In the genomic region with DNA sequence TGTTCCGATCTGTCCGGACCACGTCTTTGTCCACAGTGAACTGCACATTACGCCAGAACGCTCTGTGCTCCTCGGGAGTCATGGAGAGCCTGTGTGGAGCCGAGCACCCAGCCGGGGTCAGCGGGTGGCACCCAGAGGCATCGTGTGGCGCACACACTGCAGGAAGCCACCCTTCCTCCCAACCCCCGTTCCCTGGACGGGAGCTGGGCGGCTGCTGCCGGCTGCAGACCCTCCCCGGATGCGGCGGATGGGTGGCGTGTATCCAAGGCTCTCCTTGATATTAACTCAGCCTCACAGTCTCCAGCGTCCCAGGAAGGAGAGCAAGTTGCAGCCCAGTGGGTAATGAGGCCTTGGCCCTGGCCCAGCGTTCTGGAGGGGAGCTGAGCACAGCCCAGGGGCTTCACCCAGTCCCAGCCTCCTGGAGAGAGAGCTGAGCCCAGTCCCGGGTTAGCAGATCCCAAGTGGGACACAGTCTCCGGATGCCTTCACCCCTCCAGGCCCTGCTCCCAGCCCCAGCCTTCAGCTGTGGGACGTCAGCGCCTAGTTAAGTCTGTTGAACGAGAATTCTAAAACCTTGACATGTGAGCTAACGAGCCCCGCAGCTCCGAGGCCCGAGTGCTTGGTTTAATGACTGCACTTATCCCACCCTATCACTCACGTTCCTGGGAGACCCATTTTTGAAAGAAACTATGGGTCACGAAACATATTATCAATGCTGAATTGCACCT, we compare ENCODE assay signal across 16 cellular contexts.
DNase-seq lines count a peak whose midpoint lies in the region; ATAC-seq, FAIRE-seq and TF ChIP-seq lines count a peak whose summit lies in the region.
"Had no signal": no experiment of that assay in that cellular context is flagged by ENCODE, and none has a peak within 500 bp of the region (broad histone marks: within the 10 kb centered on the region; RNA-seq: fewer than 3 reads in every experiment).

No MANE protein-coding gene starts in this region.

- no peaks in the 10 kb centered on the region for H3K27me3 ChIP-seq in endodermal cell (ENCODE audit: control insufficient read depth, insufficient read depth, low read length, poor library complexity, severe bottlenecking)
- peaks cover 44% of the 10 kb centered on the region for H3K27me3 ChIP-seq in neural progenitor cell

- FAIRE-seq in GM12892 (lab: Jason Lieb, UNC), result no peak
- FAIRE-seq: bronchial epithelial cell had no signal

- H3K9me3 Mint-ChIP-seq in endodermal cell (no peaks in the 10 kb centered on the region), neural progenitor cell (no peaks in the 10 kb centered on the region)
- H3K9me3 Mint-ChIP-seq: activated naive CD4-positive, alpha-beta T cell treated with anti-CD3 and anti-CD28 coated beads, Interleukin-2, amount 50 U/mL, for 24 hours; effector memory CD8-positive, alpha-beta T cell had no signal

- H3K27ac Mint-ChIP-seq in endodermal cell (peak overlapping the region; percentile 91), neural progenitor cell (peak overlapping the region; percentile 29)
- H3K27ac Mint-ChIP-seq: activated naive CD4-positive, alpha-beta T cell treated with anti-CD3 and anti-CD28 coated beads, Interleukin-2, amount 50 U/mL, for 24 hours; effector memory CD8-positive, alpha-beta T cell had no signal

- peaks cover 72% of the 10 kb centered on the region for H4K20me1 ChIP-seq in neural progenitor cell (ENCODE audit: low read depth)

- ATAC-seq in HG03045 (IDR thresholded peaks at IDR 0.05; ENCODE audit: unreplicated experiment), result no peak
- ATAC-seq in GM18519 (IDR thresholded peaks at IDR 0.05; ENCODE audit: low FRiP score, unreplicated experiment), result no peak
- no peak for ATAC-seq in HG03139 (IDR thresholded peaks at IDR 0.05; ENCODE audit: unreplicated experiment)
- ATAC-seq: effector memory CD8-positive, alpha-beta T cell; mucosa of descending colon had no signal

- H3K9me3 ChIP-seq in endodermal cell (ENCODE audit: control insufficient read depth, low read length) (no peaks in the 10 kb centered on the region), neural progenitor cell (ENCODE audit: low read depth) (no peaks in the 10 kb centered on the region)
- H3K9me3 ChIP-seq: mucosa of descending colon had no signal

- H3K27me3 Mint-ChIP-seq in endodermal cell (ENCODE audit: insufficient read depth) (peaks cover 14% of the 10 kb centered on the region), neural progenitor cell (ENCODE audit: insufficient read depth, low read depth) (peaks cover 23% of the 10 kb centered on the region)
- H3K27me3 Mint-ChIP-seq: activated naive CD4-positive, alpha-beta T cell treated with anti-CD3 and anti-CD28 coated beads, Interleukin-2, amount 50 U/mL, for 24 hours; effector memory CD8-positive, alpha-beta T cell had no signal

- no peaks in the 10 kb centered on the region for H3K79me2 ChIP-seq in neural progenitor cell (ENCODE audit: low read depth)

- H3K4me2 ChIP-seq in neural progenitor cell, result peak overlapping the region; percentile 82

- H3F3A ChIP-seq in neural progenitor cell (ENCODE audit: low read depth), result peaks cover 37% of the 10 kb centered on the region

- no peak for TF ChIP-seq POLR2A in GM12892 (IDR thresholded peaks at IDR 0.05; ENCODE audit: low read depth, low read length)

- TF ChIP-seq CTCF in endodermal cell (conservative IDR thresholded peaks at IDR 0.05), result no peak
- no peak for TF ChIP-seq CTCF in neural progenitor cell (IDR thresholded peaks at IDR 0.05)

- peaks cover 22% of the 10 kb centered on the region for H3K36me3 ChIP-seq in endodermal cell (ENCODE audit: control insufficient read depth, insufficient read depth, low read length)
- no peaks in the 10 kb centered on the region for H3K36me3 ChIP-seq in neural progenitor cell

- H3K4me3 Mint-ChIP-seq in endodermal cell, result peak overlapping the region; percentile 46
- H3K4me3 Mint-ChIP-seq in neural progenitor cell, result peak overlapping the region; percentile 81
- H3K4me3 Mint-ChIP-seq: activated naive CD4-positive, alpha-beta T cell treated with anti-CD3 and anti-CD28 coated beads, Interleukin-2, amount 50 U/mL, for 24 hours; effector memory CD8-positive, alpha-beta T cell had no signal

- H3K36me3 Mint-ChIP-seq in endodermal cell (ENCODE audit: low read depth) (peaks cover 35% of the 10 kb centered on the region), neural progenitor cell (peaks cover 18% of the 10 kb centered on the region)
- H3K36me3 Mint-ChIP-seq: activated naive CD4-positive, alpha-beta T cell treated with anti-CD3 and anti-CD28 coated beads, Interleukin-2, amount 50 U/mL, for 24 hours had no signal

- H3K4me1 ChIP-seq in endodermal cell (ENCODE audit: control insufficient read depth, insufficient read depth, low read length) (peaks cover under 1% of the 10 kb centered on the region), neural progenitor cell (peaks cover 37% of the 10 kb centered on the region)

- H3K27ac ChIP-seq in endodermal cell (ENCODE audit: low read depth, low read length), result peak overlapping the region; percentile 97
- H3K27ac ChIP-seq in neural progenitor cell, result no peak overlapping the region

- H2AFZ ChIP-seq in neural progenitor cell (replicated peaks), result no peak overlapping the region

- peak; percentile 18 for DNase-seq in GM12892 (ENCODE audit: insufficient read length)
- peak; percentile 46 for DNase-seq in NCI-H1694 (lab: John Stamatoyannopoulos, UW)
- DNase-seq in endodermal cell, result peak; percentile 82
- peak; percentile 51 for DNase-seq in neural progenitor cell (ENCODE audit: low spot score)
- no peak for DNase-seq in stimulated activated CD4-positive, alpha-beta T cell treated with anti-CD3 and anti-CD28 coated beads, Interleukin-2, amount 100 ng/mL, for 24 hours
- DNase-seq: activated CD4-positive, CD25-positive, alpha-beta regulatory T cell; effector memory CD8-positive, alpha-beta T cell; NCI-H1436; NCI-H524; OCI-M1 had no signal

- H3K4me3 ChIP-seq in endodermal cell (ENCODE audit: low read length) (no peak overlapping the region), neural progenitor cell (peak overlapping the region; percentile 43)
- H3K4me3 ChIP-seq: mucosa of descending colon had no signal

- no peak overlapping the region for H3K9ac ChIP-seq in endodermal cell (ENCODE audit: extremely low read depth, low read length, poor library complexity, severe bottlenecking)
- no peak overlapping the region for H3K9ac ChIP-seq in neural progenitor cell

- 85 to 88% methylated on average over 21 to 32 of the region's 32 CpGs for WGBS in endodermal cell (ENCODE audit: insufficient coverage in 1 of 2, insufficient read length in 1 of 2), 2 experiments

- H3K4me1 Mint-ChIP-seq in endodermal cell (peaks cover 32% of the 10 kb centered on the region), neural progenitor cell (peaks cover 62% of the 10 kb centered on the region)
- H3K4me1 Mint-ChIP-seq: activated naive CD4-positive, alpha-beta T cell treated with anti-CD3 and anti-CD28 coated beads, Interleukin-2, amount 50 U/mL, for 24 hours had no signal

Comparison
In these comparisons a context has a peak if more than half of its experiments do, and no peak if none do; other contexts are left out.
1. DNase-seq: peak in GM12892 (single experiment), NCI-H1694 (single experiment), endodermal cell (single experiment) and neural progenitor cell (single experiment); none in stimulated activated CD4-positive, alpha-beta T cell treated with anti-CD3 and anti-CD28 coated beads, Interleukin-2, amount 100 ng/mL, for 24 hours (0 of 2).